ENCODE assay signal across 18 cellular contexts in genomic region chr7:73988197-73988596, GRCh38. TPM values are rescaled to one million over a fixed set of nuclear protein-coding genes. Genes with fewer than 3 reads are reported as not detected.
DNase-seq lines count a peak whose midpoint lies in the region; ATAC-seq and TF ChIP-seq lines count a peak whose summit lies in the region.
"Had no signal": no experiment of that assay in that cellular context is flagged by ENCODE, and none has a peak within 500 bp of the region (broad histone marks: within the 10 kb centered on the region; RNA-seq: fewer than 3 reads in every experiment).

No MANE protein-coding gene starts in this region.

- H3K27me3 ChIP-seq in thoracic aorta (replicated peaks; ENCODE audit: insufficient read depth), result no peaks in the 10 kb centered on the region
- H3K27me3 ChIP-seq: BLaER1, neutrophil, tibial nerve had no signal

- H3K9me3 ChIP-seq in thoracic aorta, result no peaks in the 10 kb centered on the region
- H3K9me3 ChIP-seq: BLaER1, neutrophil, tibial nerve had no signal

- ATAC-seq in thoracic aorta (ENCODE audit: insufficient number of reproducible peaks, low FRiP score, low read depth) (no peak), HG03442 (IDR thresholded peaks at IDR 0.05; ENCODE audit: unreplicated experiment) (no peak)

- no peak for TF ChIP-seq CTCF in thoracic aorta (IDR thresholded peaks at IDR 0.05)

- H3K4me1 ChIP-seq in thoracic aorta (ENCODE audit: control insufficient read depth in 1 of 2, low read depth in 2 of 2), result peaks cover 22 to 76% of the 10 kb centered on the region in 2 donors

- H3K27ac ChIP-seq in thoracic aorta, result peak overlapping the region; percentile 93 to 96
- H3K27ac ChIP-seq: BLaER1, KMS-11, neutrophil had no signal

- no peak overlapping the region for H3K4me3 ChIP-seq in thoracic aorta
- H3K4me3 ChIP-seq: BLaER1, tibial nerve had no signal

- DNase-seq in RPMI7951 (ENCODE audit: low read depth) (peak; percentile 73), ecto neural progenitor cell (ENCODE audit: low spot score) (peak; percentile 41), inferior parietal cortex (ENCODE audit: extremely low spot score) (peak; percentile 45), thoracic aorta (ENCODE audit: low spot score) (no peak), NCI-H128 (lab: John Stamatoyannopoulos, UW; ENCODE audit: unreplicated experiment) (no peak), iPS-NIHi7 (ENCODE audit: extremely low spot score) (no peak)
- DNase-seq: activated B cell treated with CpG ODN at 0.5 μM for 24 hours, HFFc6, NCI-H1417 treated with DMSO at 0.1 percent for 48 hours, RPMI8226, small intestine had no signal

- H3K36me3 ChIP-seq in thoracic aorta, result no peaks in the 10 kb centered on the region
- H3K36me3 ChIP-seq: BLaER1, neutrophil, tibial nerve had no signal

RNA-seq across cellular contexts. Expression of gene ELN, which starts 39.8 kb away (rescaled TPM):
- total RNA-seq in RPMI7951 (2014; rRNA removed; shearing (Covaris generic)), result 0.12 and 0.59 TPM in 2 replicates
- 1,000 to 10,000 TPM; 1,484 to 3,836 TPM for total RNA-seq in thoracic aorta
- total RNA-seq: activated B cell treated with CpG ODN at 0.5 μM for 24 hours; activated T-helper 2 cell treated with anti-CD3 and anti-CD28 coated beads, Interferon-gamma antibody, Interleukin-2, Interleukin-4, amounts not matched to agents 10 μg/mL and 5 μg/mL and 100 μg/mL, durations not matched to agents 14 hours and 24 hours and 36 hours; T-helper 1 cell treated with Interleukin-12 subunit alpha and Interleukin-12 subunit beta and Interleukin-4 antibody, amounts not matched to agents 30 ng/mL and 1 ng/mL, for 36 hours had no signal

Comparison
In these comparisons a context has a peak if more than half of its experiments do, and no peak if none do; other contexts are left out.
1. DNase-seq: peak in RPMI7951 (single experiment), ecto neural progenitor cell (single experiment) and inferior parietal cortex (single experiment); none in thoracic aorta (single experiment), NCI-H128 (single experiment) and iPS-NIHi7 (single experiment).
2. RNA of gene ELN, which starts 39.8 kb away (total RNA-seq): 1,484 to 3,836 TPM in thoracic aorta; 0.12 to 0.59 TPM in RPMI7951; every median in the first group is over 100 times any median in the second.